ENCODE assay signal across 8 cellular contexts in the genomic region with DNA sequence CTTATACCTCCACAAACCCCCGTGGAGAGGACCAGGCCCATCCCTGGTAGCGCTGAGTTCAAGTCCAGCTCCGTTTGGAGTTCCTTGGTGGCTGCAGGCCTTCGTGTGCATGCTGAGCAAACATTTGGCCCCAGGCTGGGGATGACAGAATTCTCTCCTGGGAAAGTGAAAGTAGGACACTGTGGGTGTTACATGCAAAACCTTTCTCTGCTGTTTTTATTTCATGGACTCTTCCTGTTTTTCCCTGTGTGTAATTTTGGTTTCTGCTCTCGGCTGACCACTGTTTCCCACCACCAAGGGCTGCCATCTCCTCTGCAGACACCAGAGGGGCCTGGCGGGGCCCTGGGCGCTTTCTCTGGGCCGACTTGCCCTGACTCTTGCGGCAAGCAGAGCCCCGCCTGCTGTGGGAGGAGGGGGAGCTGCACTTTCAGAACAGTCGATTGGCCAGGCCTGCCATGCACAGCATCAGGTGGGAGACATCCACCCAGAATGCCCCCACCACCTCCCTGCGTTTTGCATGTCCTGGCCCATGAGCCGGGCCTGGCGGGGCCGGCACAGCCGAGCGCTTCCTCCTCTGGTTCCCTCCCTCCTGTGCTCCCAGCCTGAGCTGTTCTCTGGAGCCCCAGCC.
DNase-seq lines count a peak whose midpoint lies in the region; ATAC-seq and TF ChIP-seq lines count a peak whose summit lies in the region.

No MANE protein-coding gene starts in this region.

- H3K27me3 ChIP-seq in neural progenitor cell (no peaks in the 10 kb centered on the region), upper lobe of right lung (no peaks in the 10 kb centered on the region)

- no peak overlapping the region for H3K4me3 Mint-ChIP-seq in neural progenitor cell

- H3K4me1 ChIP-seq in neural progenitor cell (peaks cover 20% of the 10 kb centered on the region), upper lobe of right lung (peaks cover 25% of the 10 kb centered on the region)

- DNase-seq in AG08395 (ENCODE audit: low spot score) = peak; percentile 56
- peak; percentile 73 for DNase-seq in activated CD8-positive, alpha-beta memory T cell treated with anti-CD3 and anti-CD28 coated beads for 24 hours
- peak; percentile 56 for DNase-seq in fibroblast of mammary gland (ENCODE audit: low read depth)
- DNase-seq in neural progenitor cell (ENCODE audit: low spot score) = peak; percentile 50
- DNase-seq in upper lobe of right lung = peak; percentile 81
- no peak for DNase-seq in amniotic stem cell (lab: John Stamatoyannopoulos, UW)

- peaks cover 32% of the 10 kb centered on the region for H3K4me1 Mint-ChIP-seq in neural progenitor cell

- H3K9me3 ChIP-seq in neural progenitor cell (ENCODE audit: low read depth) = no peaks in the 10 kb centered on the region
- no peaks in the 10 kb centered on the region for H3K9me3 ChIP-seq in upper lobe of right lung

- H3K36me3 Mint-ChIP-seq in neural progenitor cell = peaks cover 29% of the 10 kb centered on the region

- TF ChIP-seq CTCF in fibroblast of mammary gland (conservative IDR thresholded peaks at IDR 0.05; ENCODE audit: control insufficient read depth, insufficient read depth, low read depth, low read length) (peak; percentile 41), neural progenitor cell (IDR thresholded peaks at IDR 0.05) (peak; percentile 23), upper lobe of right lung (IDR thresholded peaks at IDR 0.05) (peak; percentile 39)

- ATAC-seq in HG03280 (IDR thresholded peaks at IDR 0.05; ENCODE audit: unreplicated experiment) = peak; percentile 38
- ATAC-seq in upper lobe of right lung = peak; percentile 74

- peak; percentile 16 for TF ChIP-seq POLR2A in GM19193 (IDR thresholded peaks at IDR 0.05; ENCODE audit: extremely low read depth, insufficient read depth, insufficient read length)

- peak overlapping the region; percentile 17 for H3K4me3 ChIP-seq in fibroblast of mammary gland (ENCODE audit: control insufficient read depth, low read depth, low read length)
- H3K4me3 ChIP-seq in neural progenitor cell = no peak overlapping the region
- peak overlapping the region; percentile 31 for H3K4me3 ChIP-seq in upper lobe of right lung

- no peak overlapping the region for H2AFZ ChIP-seq in neural progenitor cell (replicated peaks)

- H3F3A ChIP-seq in neural progenitor cell (ENCODE audit: low read depth) = peaks cover 7% of the 10 kb centered on the region

- intact Hi-C loops in upper lobe of right lung (cut with DNase I) = no loop called here

- no peaks in the 10 kb centered on the region for H3K36me3 ChIP-seq in neural progenitor cell
- H3K36me3 ChIP-seq in upper lobe of right lung = peaks cover 10% of the 10 kb centered on the region

- H3K9ac ChIP-seq in neural progenitor cell = no peak overlapping the region

- no peaks in the 10 kb centered on the region for H4K20me1 ChIP-seq in neural progenitor cell (ENCODE audit: low read depth)

- peaks cover 2% of the 10 kb centered on the region for H3K27me3 Mint-ChIP-seq in neural progenitor cell (ENCODE audit: insufficient read depth, low read depth)

- H3K4me2 ChIP-seq in neural progenitor cell = peak overlapping the region; percentile 2

- no peak overlapping the region for H3K27ac Mint-ChIP-seq in neural progenitor cell

- no peaks in the 10 kb centered on the region for H3K79me2 ChIP-seq in neural progenitor cell (ENCODE audit: low read depth)

- H3K27ac ChIP-seq in neural progenitor cell (no peak overlapping the region), upper lobe of right lung (peak overlapping the region; percentile 76)

- H3K9me3 Mint-ChIP-seq in neural progenitor cell = peaks cover 2% of the 10 kb centered on the region
